In genomic region chr5:16456103-16456832, GRCh38 we compare ENCODE assay signal across 8 cellular contexts. TPM values are rescaled to one million over a fixed set of nuclear protein-coding genes. Genes with fewer than 3 reads are reported as not detected.
A peak's percentile ranks its signal among the peaks of the same experiment; 100 is the strongest.
DNase-seq lines count a peak whose midpoint lies in the region; ATAC-seq, FAIRE-seq and TF ChIP-seq lines count a peak whose summit lies in the region.

No MANE protein-coding gene starts in this region.

- peaks cover 77% of the 10 kb centered on the region for H3K36me3 Mint-ChIP-seq in stimulated activated naive CD8-positive, alpha-beta T cell treated with anti-CD3 and anti-CD28 coated beads, Interleukin-15, Interleukin-2, amounts not matched to agents 100 ng/mL and 50 ng/mL, for 24 hours (ENCODE audit: low read depth)

- dilution Hi-C loops in keratinocyte (cut with MboI; ENCODE audit: extremely low pct_ligation_motif_present, low sequenced_read_pairs): no loop called here

- H3F3A ChIP-seq in MM.1S (ENCODE audit: insufficient read depth, low read length): 0 out of 2 replicates have a peak, but pooled peaks cover 4% of the 10 kb centered on the region

- no peak overlapping the region for H3K9ac ChIP-seq in MM.1S (ENCODE audit: low read length)
- H3K9ac ChIP-seq in keratinocyte (ENCODE audit: control insufficient read depth, extremely low read depth, insufficient read depth, low read length): peak overlapping the region; percentile 51

- BruUV-seq in A673 (replicated peaks; lab: Mats Ljungman, UMichigan): no TSS peak

- H3K27me3 Mint-ChIP-seq in stimulated activated naive CD8-positive, alpha-beta T cell treated with anti-CD3 and anti-CD28 coated beads, Interleukin-15, Interleukin-2, amounts not matched to agents 100 ng/mL and 50 ng/mL, for 24 hours: no peaks in the 10 kb centered on the region

- no peaks in the 10 kb centered on the region for H3K27me3 ChIP-seq in A673 (replicated peaks; ENCODE audit: insufficient read depth, low read depth, low read length, poor library complexity)
- H3K27me3 ChIP-seq in GM06990 (replicated peaks; ENCODE audit: control insufficient read depth, insufficient read depth, low read length): no peaks in the 10 kb centered on the region
- no peaks in the 10 kb centered on the region for H3K27me3 ChIP-seq in MM.1S (replicated peaks; ENCODE audit: insufficient read depth, low read length)
- no peaks in the 10 kb centered on the region for H3K27me3 ChIP-seq in RWPE2 (ENCODE audit: insufficient read depth, poor library complexity, severe bottlenecking)
- H3K27me3 ChIP-seq in keratinocyte (ENCODE audit: control insufficient read depth, extremely low read depth, insufficient read depth, low read length): no peaks in the 10 kb centered on the region

- no peak overlapping the region for H3K27ac ChIP-seq in A673 (ENCODE audit: low read depth, low read length, poor library complexity, severe bottlenecking)
- no peak overlapping the region for H3K27ac ChIP-seq in MM.1S (ENCODE audit: low read length)
- H3K27ac ChIP-seq in RWPE2 (ENCODE audit: poor library complexity, severe bottlenecking): peak overlapping the region; percentile 24
- peak overlapping the region; percentile 90 for H3K27ac ChIP-seq in keratinocyte (ENCODE audit: control insufficient read depth, insufficient read depth, low read length)

- no peak overlapping the region for H2AFZ ChIP-seq in MM.1S (ENCODE audit: low read length)
- peak overlapping the region; percentile 64 for H2AFZ ChIP-seq in keratinocyte (ENCODE audit: control insufficient read depth, low read length)

- intact Hi-C loops in A673 (cut with micrococcal nuclease; ENCODE audit: unreplicated experiment): loop anchor here (1.0 to 5.0 kb wide), 2 partner anchors 129 to 296 kb away; no protein-coding TSS in a partner anchor

- FAIRE-seq in keratinocyte (lab: Jason Lieb, UNC): peak; percentile 83

- H3K4me1 ChIP-seq in A673 (ENCODE audit: insufficient read depth, low read length, poor library complexity, severe bottlenecking) (no peaks in the 10 kb centered on the region), MM.1S (ENCODE audit: low read length) (no peaks in the 10 kb centered on the region), RWPE2 (ENCODE audit: insufficient read depth, poor library complexity, severe bottlenecking) (peaks cover 5% of the 10 kb centered on the region), keratinocyte (ENCODE audit: control insufficient read depth, extremely low read depth, insufficient read depth, low read length) (peaks cover 13% of the 10 kb centered on the region)

- H3K9me3 Mint-ChIP-seq in stimulated activated naive CD8-positive, alpha-beta T cell treated with anti-CD3 and anti-CD28 coated beads, Interleukin-15, Interleukin-2, amounts not matched to agents 100 ng/mL and 50 ng/mL, for 24 hours: no peaks in the 10 kb centered on the region

- H3K4me2 ChIP-seq in MM.1S (ENCODE audit: low read depth, low read length) (no peak overlapping the region), keratinocyte (ENCODE audit: control insufficient read depth, extremely low read depth, insufficient read depth, low read depth, low read length) (peak overlapping the region; percentile 45)

- H3K9me3 ChIP-seq in A673 (ENCODE audit: low read depth, low read length, poor library complexity, severe bottlenecking) (no peaks in the 10 kb centered on the region), MM.1S (replicated peaks; ENCODE audit: insufficient read depth, low read length) (no peaks in the 10 kb centered on the region), RWPE2 (ENCODE audit: severe bottlenecking) (no peaks in the 10 kb centered on the region), keratinocyte (ENCODE audit: control insufficient read depth, low read depth, low read length) (no peaks in the 10 kb centered on the region)

- H3K27ac Mint-ChIP-seq in stimulated activated naive CD8-positive, alpha-beta T cell treated with anti-CD3 and anti-CD28 coated beads, Interleukin-15, Interleukin-2, amounts not matched to agents 100 ng/mL and 50 ng/mL, for 24 hours: peak overlapping the region; percentile 89

- TF ChIP-seq CTCF in A673 (conservative IDR thresholded peaks at IDR 0.05; ENCODE audit: low read depth, low read length): peak; percentile 78
- TF ChIP-seq CTCF in GM06990 (IDR thresholded peaks at IDR 0.05; ENCODE audit: insufficient read depth, low read length, poor library complexity, severe bottlenecking): peak; percentile 59
- TF ChIP-seq CTCF in HFF-Myc (IDR thresholded peaks at IDR 0.05; ENCODE audit: low read depth, low read length, missing control alignments): peak; percentile 63
- TF ChIP-seq CTCF in MM.1S (IDR thresholded peaks at IDR 0.05; ENCODE audit: low read length): peak; percentile 73
- TF ChIP-seq CTCF in RWPE2 (IDR thresholded peaks at IDR 0.05; ENCODE audit: poor library complexity, severe bottlenecking): peak; percentile 94
- TF ChIP-seq CTCF in keratinocyte (optimal IDR thresholded peaks at IDR 0.05 in 1 of 3, IDR thresholded peaks at IDR 0.05 in 1 of 3, conservative IDR thresholded peaks at IDR 0.05 in 1 of 3; ENCODE audit: extremely low read depth in 1 of 3, insufficient read depth in 2 of 3, low read length in 3 of 3): peak in 2 of 3 experiments; percentile 57 to 83

- DNase-seq in A673 (ENCODE audit: low spot score) (peak; percentile 84), GM06990 (ENCODE audit: extremely low read depth, insufficient read length) (peak; percentile 34), HFF-Myc (ENCODE audit: extremely low read depth, low read depth) (peak; percentile 51), MM.1S (peak; percentile 78), RWPE2 (ENCODE audit: low spot score) (no peak), T47D (ENCODE audit: low read depth in 1 of 2, low spot score in 1 of 2) (peak; percentile 19 to 76), keratinocyte (ENCODE audit: low read depth, low spot score) (peak; percentile 25)

- POLR2A ChIA-PET in A673 (lab: Charles Lee; ENCODE audit: low non-redundant PET): no interaction called here

- in situ Hi-C loops in T47D (cut with HindIII; ENCODE audit: low pct_unique_long_range_greater_than_20kb, low sequenced_read_pairs): no loop called here

- H3K4me3 ChIP-seq in A673 (ENCODE audit: low read depth, low read length, poor library complexity, severe bottlenecking): no peak overlapping the region
- H3K4me3 ChIP-seq in GM06990 (replicated peaks; ENCODE audit: low read depth, low read length): no peak overlapping the region
- no peak overlapping the region for H3K4me3 ChIP-seq in HFF-Myc (replicated peaks; ENCODE audit: low read depth, low read length)
- H3K4me3 ChIP-seq in MM.1S (ENCODE audit: low read length): no peak overlapping the region
- no peak overlapping the region for H3K4me3 ChIP-seq in RWPE2 (ENCODE audit: severe bottlenecking)
- no peak overlapping the region for H3K4me3 ChIP-seq in keratinocyte (ENCODE audit: control insufficient read depth in 2 of 3, extremely low read depth in 1 of 3, insufficient read depth in 2 of 3, low read depth in 1 of 3, low read length in 3 of 3)

- no peaks in the 10 kb centered on the region for H3K9me2 ChIP-seq in MM.1S (replicated peaks; ENCODE audit: insufficient read depth, low read length)

- H4K20me1 ChIP-seq in MM.1S (ENCODE audit: insufficient read depth, low read length): 0 out of 2 replicates have a peak, but pooled peaks cover 8% of the 10 kb centered on the region
- H4K20me1 ChIP-seq in keratinocyte (ENCODE audit: control insufficient read depth, extremely low read depth, insufficient read depth, low read length): no peaks in the 10 kb centered on the region

- H3K4me3 Mint-ChIP-seq in stimulated activated naive CD8-positive, alpha-beta T cell treated with anti-CD3 and anti-CD28 coated beads, Interleukin-15, Interleukin-2, amounts not matched to agents 100 ng/mL and 50 ng/mL, for 24 hours: peak overlapping the region; percentile 59

- H3K36me3 ChIP-seq in A673 (ENCODE audit: insufficient read depth, low read length, poor library complexity, severe bottlenecking): peaks cover 61% of the 10 kb centered on the region
- H3K36me3 ChIP-seq in GM06990 (ENCODE audit: control insufficient read depth, insufficient read depth, low read length): peaks cover 12% of the 10 kb centered on the region
- H3K36me3 ChIP-seq in MM.1S (replicated peaks; ENCODE audit: insufficient read depth, low read length): peaks cover 27% of the 10 kb centered on the region
- peaks cover 91% of the 10 kb centered on the region for H3K36me3 ChIP-seq in RWPE2 (ENCODE audit: low read depth)
- H3K36me3 ChIP-seq in keratinocyte (ENCODE audit: control insufficient read depth in 2 of 2, extremely low read depth in 1 of 2, insufficient read depth in 2 of 2, low read length in 2 of 2): peaks cover 17 to 43% of the 10 kb centered on the region in 2 experiments

- peaks cover 68% of the 10 kb centered on the region for H3K79me2 ChIP-seq in MM.1S (ENCODE audit: low read length)
- H3K79me2 ChIP-seq in keratinocyte (ENCODE audit: control insufficient read depth, insufficient read depth, low read length): peaks cover 41% of the 10 kb centered on the region

- H3K4me1 Mint-ChIP-seq in stimulated activated naive CD8-positive, alpha-beta T cell treated with anti-CD3 and anti-CD28 coated beads, Interleukin-15, Interleukin-2, amounts not matched to agents 100 ng/mL and 50 ng/mL, for 24 hours (ENCODE audit: low read depth): peaks cover 67% of the 10 kb centered on the region

- ATAC-seq in RWPE2 (ENCODE audit: low read depth): peak; percentile 77

- CTCF ChIA-PET in A673 (lab: Charles Lee): interaction anchor here (0.5 to 2.7 kb wide), 11 partner anchors 9 to 1350 kb away, joined by 3 to 36 read pairs (median 3); no protein-coding TSS in a partner anchor

- H3K9me1 ChIP-seq in keratinocyte (ENCODE audit: control insufficient read depth, extremely low read depth, insufficient read depth, low read length): no peaks in the 10 kb centered on the region

RNA-seq across cellular contexts. Expression of gene ZNF622, which starts 9.3 kb away (rescaled TPM):
- total RNA-seq in A673 (2021): 31.3 and 36.0 TPM in 2 replicates
- 19.8 to 23.1 TPM (median 22.6 TPM) in 3 replicates for polyA plus RNA-seq in keratinocyte
- 107 TPM for polyA plus RNA-seq in keratinocyte (2011; ENCODE audit: low read depth)
- 17.9 and 19.5 TPM in 2 replicates for polyA plus RNA-seq in keratinocyte (2011; cell fraction: cytosol; rRNA removed)
- polyA plus RNA-seq in keratinocyte (2011; cell fraction: nucleus; rRNA removed): 27.8 and 33.5 TPM in 2 replicates
- 41.5 and 51.1 TPM in 2 replicates for polyA plus RNA-seq in keratinocyte (2012; ENCODE audit: low replicate concordance)
- 6.1 to 10.3 TPM (median 8.5 TPM) in 3 replicates for polyA minus RNA-seq in keratinocyte
- 20.7 TPM for polyA minus RNA-seq in keratinocyte (2011; cell fraction: cytosol; rRNA and poly(A)+ RNA removed)
- polyA minus RNA-seq in keratinocyte (2011; cell fraction: nucleus; rRNA and poly(A)+ RNA removed): 8.3 and 13.4 TPM in 2 replicates

Comparison
In these comparisons a context has a peak if more than half of its experiments do, and no peak if none do; other contexts are left out.
1. H3K27ac ChIP-seq: peak in RWPE2 (single experiment) and keratinocyte (single experiment); none in A673 (single experiment) and MM.1S (single experiment).
2. Peak in every context shown above with its lines, with median percentiles within 50 percentile points of each other: CTCF ChIP-seq.